ENCODE assay signal across 8 cellular contexts in genomic region chr16:29943846-29944669, GRCh38. TPM values are rescaled to one million over a fixed set of nuclear protein-coding genes. Genes with fewer than 3 reads are reported as not detected.
DNase-seq lines count a peak whose midpoint lies in the region; ATAC-seq and TF ChIP-seq lines count a peak whose summit lies in the region.

No MANE protein-coding gene starts in this region.

- no peak overlapping the region; the same call in 1 of the 2 replicates for H2AFZ ChIP-seq in Karpas-422 (ENCODE audit: low read length)

- H3K9me3 ChIP-seq in Karpas-422 (ENCODE audit: low read length) (no peaks in the 10 kb centered on the region), WERI-Rb-1 (ENCODE audit: severe bottlenecking) (peaks cover 1% of the 10 kb centered on the region), upper lobe of left lung (no peaks in the 10 kb centered on the region)

- peak overlapping the region; percentile 16 for H3K4me2 ChIP-seq in Karpas-422 (ENCODE audit: low read depth, low read length, poor library complexity, severe bottlenecking)

- WGBS in upper lobe of left lung, 2 donors = 65 to 68% methylated on average over 11 of the region's 11 CpGs

- H3K27ac ChIP-seq in C4-2B (peak overlapping the region; percentile 78), Karpas-422 (ENCODE audit: low read length) (no peak overlapping the region), WERI-Rb-1 (peak overlapping the region; percentile 62), upper lobe of left lung (peak overlapping the region in 1 of 4 donors; percentile 4)

- no peaks in the 10 kb centered on the region for H3K79me2 ChIP-seq in Karpas-422 (ENCODE audit: low read length)

- H4K20me1 ChIP-seq in Karpas-422 (ENCODE audit: insufficient read depth, low read depth, low read length) = no peaks in the 10 kb centered on the region

- H3K36me3 ChIP-seq in Karpas-422 (ENCODE audit: insufficient read depth, low read length) = no peaks in the 10 kb centered on the region
- no peaks in the 10 kb centered on the region for H3K36me3 ChIP-seq in WERI-Rb-1
- no peaks in the 10 kb centered on the region for H3K36me3 ChIP-seq in upper lobe of left lung

- no peak for TF ChIP-seq POLR2A in upper lobe of left lung (IDR thresholded peaks at IDR 0.05)

- H3K4me3 ChIP-seq in Karpas-422 (ENCODE audit: low read length) (no peak overlapping the region), WERI-Rb-1 (ENCODE audit: low read depth, low read length) (no peak overlapping the region), upper lobe of left lung (no peak overlapping the region)

- H3K4me1 ChIP-seq in Karpas-422 (ENCODE audit: low read length) = peaks cover 4% of the 10 kb centered on the region
- H3K4me1 ChIP-seq in upper lobe of left lung = peaks cover 0 to 5% (median 0%) of the 10 kb centered on the region in 4 donors

- no peaks in the 10 kb centered on the region for H3K27me3 Mint-ChIP-seq in activated naive CD8-positive, alpha-beta T cell treated with anti-CD3 and anti-CD28 coated beads for 36 hours

- TF ChIP-seq CTCF in C4-2B (conservative IDR thresholded peaks at IDR 0.05) (no peak; the same call in 1 of the 2 replicates), WERI-Rb-1 (IDR thresholded peaks at IDR 0.05; ENCODE audit: low read depth, low read length) (peak; percentile 50; the same call in 1 of the 2 replicates), upper lobe of left lung (IDR thresholded peaks at IDR 0.05) (no peak)

- no peaks in the 10 kb centered on the region for H3K9me2 ChIP-seq in Karpas-422 (replicated peaks; ENCODE audit: insufficient read depth, low read length)

- DNase-seq in Karpas-422 (no peak), WERI-Rb-1 (peak; percentile 58), islet precursor cell (peak; percentile 99), upper lobe of left lung (peak in 1 of 2 donors; percentile 26), NCI-H774 (lab: John Stamatoyannopoulos, UW) (no peak)
- no peak for DNase-seq in activated naive CD8-positive, alpha-beta T cell treated with anti-CD3 and anti-CD28 coated beads for 36 hours
- no peak for DNase-seq in activated naive CD4-positive, alpha-beta T cell treated with anti-CD3 and anti-CD28 coated beads, Interleukin-2, amount 50 U/mL, for 16 hours

- no peak overlapping the region for H3K4me3 Mint-ChIP-seq in activated naive CD8-positive, alpha-beta T cell treated with anti-CD3 and anti-CD28 coated beads for 36 hours

- no peak overlapping the region for H3K27ac Mint-ChIP-seq in activated naive CD8-positive, alpha-beta T cell treated with anti-CD3 and anti-CD28 coated beads for 36 hours

- TF ChIP-seq EP300 in upper lobe of left lung (IDR thresholded peaks at IDR 0.05) = no peak

- H3K36me3 Mint-ChIP-seq in activated naive CD8-positive, alpha-beta T cell treated with anti-CD3 and anti-CD28 coated beads for 36 hours = no peaks in the 10 kb centered on the region

- peaks cover 3% of the 10 kb centered on the region for H3K4me1 Mint-ChIP-seq in activated naive CD8-positive, alpha-beta T cell treated with anti-CD3 and anti-CD28 coated beads for 36 hours

- H3K9me3 Mint-ChIP-seq in activated naive CD8-positive, alpha-beta T cell treated with anti-CD3 and anti-CD28 coated beads for 36 hours = no peaks in the 10 kb centered on the region

- peak; percentile 87 to 98 for ATAC-seq in upper lobe of left lung (ENCODE audit: low FRiP score in 2 of 2)

- 0 out of 2 replicates have a peak overlapping the region, but pooled peaks have one; percentile 8 for H3K9ac ChIP-seq in Karpas-422 (ENCODE audit: low read length)

- no peaks in the 10 kb centered on the region for H3K27me3 ChIP-seq in Karpas-422 (ENCODE audit: low read length)
- H3K27me3 ChIP-seq in WERI-Rb-1 (ENCODE audit: insufficient read depth, low read depth, severe bottlenecking) = no peaks in the 10 kb centered on the region
- no peaks in the 10 kb centered on the region for H3K27me3 ChIP-seq in upper lobe of left lung

RNA-seq across cellular contexts. Expression of gene TMEM219, which starts 17.8 kb away (rescaled TPM):
- 120 and 128 TPM in 2 replicates for total RNA-seq in Karpas-422 (2014; rRNA removed; shearing (Covaris generic); ENCODE audit: low replicate concordance)
- total RNA-seq in upper lobe of left lung = 100 to 1,000 TPM in 5 of 6 donors, 10 to 100 TPM in 1; 95.4 to 187 (median 139) TPM
- total RNA-seq in activated naive CD8-positive, alpha-beta T cell treated with anti-CD3 and anti-CD28 coated beads for 36 hours = 10 to 100 TPM; 29.3 TPM

RNA-seq across cellular contexts. Expression of gene KCTD13, which starts 18.0 kb away (rescaled TPM):
- 14.2 and 52.9 TPM in 2 replicates for total RNA-seq in Karpas-422 (2014; rRNA removed; shearing (Covaris generic); ENCODE audit: low replicate concordance)
- 10 to 100 TPM; 15.5 to 71.2 (median 24.4) TPM for total RNA-seq in upper lobe of left lung
- total RNA-seq in activated naive CD8-positive, alpha-beta T cell treated with anti-CD3 and anti-CD28 coated beads for 36 hours = 10 to 100 TPM; 27.2 to 30.3 TPM

RNA-seq across cellular contexts. Expression of gene TAOK2, which starts 29.6 kb away (rescaled TPM):
- total RNA-seq in Karpas-422 (2014; rRNA removed; shearing (Covaris generic); ENCODE audit: low replicate concordance) = 21.5 and 30.7 TPM in 2 replicates
- 100 to 1,000 TPM in 2 of 6 donors, 10 to 100 TPM in 4; 70.2 to 195 (median 81.5) TPM for total RNA-seq in upper lobe of left lung
- 10 to 100 TPM; 24.9 to 26.4 TPM for total RNA-seq in activated naive CD8-positive, alpha-beta T cell treated with anti-CD3 and anti-CD28 coated beads for 36 hours

RNA-seq across cellular contexts. Expression of gene ASPHD1, which starts 43.8 kb away (rescaled TPM):
- total RNA-seq in Karpas-422 (2014; rRNA removed; shearing (Covaris generic); ENCODE audit: low replicate concordance) = 0.19 and 2.2 TPM in 2 replicates
- 1 to 10 TPM in 4 of 6 donors, under 1 TPM in 1, not detected in 1; 0.78 to 4.2 (median 2.4) TPM for total RNA-seq in upper lobe of left lung
- total RNA-seq in activated naive CD8-positive, alpha-beta T cell treated with anti-CD3 and anti-CD28 coated beads for 36 hours = 1 to 10 TPM; 1.3 to 2.0 TPM

RNA-seq across cellular contexts. Expression of gene SEZ6L2, which starts 44.7 kb away (rescaled TPM):
- total RNA-seq in Karpas-422 (2014; rRNA removed; shearing (Covaris generic); ENCODE audit: low replicate concordance) = 0.04 TPM in 1 of 2 replicates, not detected in the other
- 10 to 100 TPM in 3 of 6 donors, 1 to 10 TPM in 3; 4.2 to 13.5 (median 8.2) TPM for total RNA-seq in upper lobe of left lung
- under 1 TPM in 1 of 2 experiments, not detected in 1; 0.32 TPM for total RNA-seq in activated naive CD8-positive, alpha-beta T cell treated with anti-CD3 and anti-CD28 coated beads for 36 hours

Comparison
In these comparisons a context has a peak if more than half of its experiments do, and no peak if none do; other contexts are left out.
1. DNase-seq: peak in WERI-Rb-1 (single experiment) and islet precursor cell (single experiment); none in Karpas-422 (single experiment), NCI-H774 (single experiment), activated naive CD8-positive, alpha-beta T cell treated with anti-CD3 and anti-CD28 coated beads for 36 hours (single experiment) and activated naive CD4-positive, alpha-beta T cell treated with anti-CD3 and anti-CD28 coated beads, Interleukin-2, amount 50 U/mL, for 16 hours (single experiment).